ENCODE assay signal across 18 cellular contexts in genomic region chr3:146712826-146713225, GRCh38.
DNase-seq lines count a peak whose midpoint lies in the region; ATAC-seq and TF ChIP-seq lines count a peak whose summit lies in the region.
"Had no signal": no experiment of that assay in that cellular context is flagged by ENCODE, and none has a peak within 500 bp of the region (broad histone marks: within the 10 kb centered on the region; RNA-seq: fewer than 3 reads in every experiment).

No MANE protein-coding gene starts in this region.

- TF ChIP-seq CTCF in fibroblast of mammary gland (conservative IDR thresholded peaks at IDR 0.05; ENCODE audit: control insufficient read depth, insufficient read depth, low read depth, low read length), result no peak

- H3K9ac ChIP-seq in SK-N-MC (ENCODE audit: insufficient read length), result no peak overlapping the region

- H3K27me3 ChIP-seq in H7 (ENCODE audit: control insufficient read depth, insufficient read depth, low read length), result no peaks in the 10 kb centered on the region
- H3K27me3 ChIP-seq: BE2C had no signal

- H3K4me3 ChIP-seq in SK-N-MC (peak overlapping the region; percentile 3; the same call in 1 of the 2 replicates), fibroblast of mammary gland (ENCODE audit: control insufficient read depth, low read depth, low read length) (no peak overlapping the region), H7 (ENCODE audit: insufficient read depth, low read depth, low read length) (no peak overlapping the region)

- peak; percentile 15 for DNase-seq in GM04504 (ENCODE audit: low read depth)
- DNase-seq in SK-N-MC (ENCODE audit: low read depth, low spot score), result peak; percentile 12
- DNase-seq in fibroblast of mammary gland (ENCODE audit: low read depth), result peak; percentile 12
- DNase-seq in H7, result no peak
- DNase-seq in caudate nucleus (lab: John Stamatoyannopoulos, UW), result no peak
- DNase-seq: BE2C; C1 segment of cervical spinal cord; CD4-positive, CD25-positive, alpha-beta regulatory T cell; CD8-positive, alpha-beta memory T cell; COR-L47; DMS 273 treated with DMSO at 0.1 percent for 48 hours; DMS53; GDM1; GOT3; H9; KG1 had no signal

- no peaks in the 10 kb centered on the region for H3K9me3 ChIP-seq in SK-N-MC (ENCODE audit: low read depth, low read length)
- H3K9me3 ChIP-seq: BE2C had no signal

- ATAC-seq in HG03571 (IDR thresholded peaks at IDR 0.05; ENCODE audit: unreplicated experiment) (no peak), HG02840 (IDR thresholded peaks at IDR 0.05; ENCODE audit: low FRiP score, unreplicated experiment) (no peak)

- H3K27ac ChIP-seq in SK-N-MC (no peak overlapping the region), caudate nucleus (ENCODE audit: low read depth, low read length) (no peak overlapping the region)

- no peaks in the 10 kb centered on the region for H3K36me3 ChIP-seq in SK-N-MC (ENCODE audit: insufficient read depth, low read length)
- H3K36me3 ChIP-seq in H7 (replicated peaks; ENCODE audit: control insufficient read depth, insufficient read depth, low read length), result no peaks in the 10 kb centered on the region
- H3K36me3 ChIP-seq: BE2C had no signal

Comparison
In these comparisons a context has a peak if more than half of its experiments do, and no peak if none do; other contexts are left out.
1. DNase-seq: peak in GM04504 (single experiment), SK-N-MC (single experiment) and fibroblast of mammary gland (single experiment); none in H7 (single experiment) and caudate nucleus (0 of 61).